ENCODE assay signal across 16 cellular contexts in genomic region chr3:30696403-30696819, GRCh38.
DNase-seq lines count a peak whose midpoint lies in the region; ATAC-seq and TF ChIP-seq lines count a peak whose summit lies in the region.
"Had no signal": no experiment of that assay in that cellular context is flagged by ENCODE, and none has a peak within 500 bp of the region (broad histone marks: within the 10 kb centered on the region; RNA-seq: fewer than 3 reads in every experiment).

No MANE protein-coding gene starts in this region.

- intact Hi-C loops in left ventricle myocardium superior (cut with micrococcal nuclease): loop anchor here (10.0 kb wide), 2 partner anchors 382 to 582 kb away; no protein-coding TSS in a partner anchor
- intact Hi-C loops in sciatic nerve (cut with DNase I): no loop called here

- TF ChIP-seq CTCF in progenitor cell of endocrine pancreas (IDR thresholded peaks at IDR 0.05; ENCODE audit: unreplicated experiment) (no peak), GM13977 (IDR thresholded peaks at IDR 0.05; ENCODE audit: extremely low read depth, insufficient read depth, missing control alignments) (no peak)

- H3K4me1 Mint-ChIP-seq in T-helper 17 cell (peaks cover 17% of the 10 kb centered on the region), progenitor cell of endocrine pancreas (ENCODE audit: low read depth) (peaks cover 9% of the 10 kb centered on the region)

- in situ Hi-C loops in GM13977 (cut with MboI; ENCODE audit: low pct_unique_long_range_greater_than_20kb, low sequenced_read_pairs, unreplicated experiment): loop anchor here (25.0 kb wide), 2 partner anchors 484 to 659 kb away; no protein-coding TSS in a partner anchor

- H3K27me3 Mint-ChIP-seq in T-helper 17 cell (no peaks in the 10 kb centered on the region), progenitor cell of endocrine pancreas (no peaks in the 10 kb centered on the region)
- H3K27me3 Mint-ChIP-seq: dendritic cell treated with granulocyte-macrophage colony-stimulating factor and Interleukin-4, amounts not matched to agents 40 ng/mL and 50 ng/mL, for 4 days had no signal

- no peaks in the 10 kb centered on the region for H3K9me3 ChIP-seq in T-helper 17 cell (ENCODE audit: control insufficient read depth, low read length, poor library complexity, severe bottlenecking)
- H3K9me3 ChIP-seq: esophagus muscularis mucosa, HAP-1 had no signal

- DNase-seq in NCI-H82 (lab: John Stamatoyannopoulos, UW) (peak; percentile 1), NCI-H82 treated with DMSO at 0.1 percent for 48 hours (lab: John Stamatoyannopoulos, UW; ENCODE audit: unreplicated experiment) (no peak), T-helper 17 cell (no peak), left ventricle myocardium superior (peak; percentile 69), sciatic nerve (ENCODE audit: low spot score) (no peak), progenitor cell of endocrine pancreas (ENCODE audit: low spot score, unreplicated experiment) (no peak), GM13977 (ENCODE audit: low spot score) (no peak)
- DNase-seq: activated T-cell treated with anti-CD3 and anti-CD28 coated beads, Interleukin-2, amount 50 U/mL, for 48 hours; NCI-H1105; NK-92 treated with Interleukin-12 subunit alpha and Interleukin-12 subunit beta, amount 100 ng/mL, for 24 hours; stimulated activated naive CD4-positive, alpha-beta T cell had no signal

- H3K36me3 Mint-ChIP-seq in T-helper 17 cell (ENCODE audit: low read depth) (peaks cover 10% of the 10 kb centered on the region), progenitor cell of endocrine pancreas (ENCODE audit: insufficient read depth) (peaks cover 16% of the 10 kb centered on the region)

- H3K27ac Mint-ChIP-seq in T-helper 17 cell: peak overlapping the region; percentile 74
- no peak overlapping the region for H3K27ac Mint-ChIP-seq in progenitor cell of endocrine pancreas
- H3K27ac Mint-ChIP-seq: dendritic cell treated with granulocyte-macrophage colony-stimulating factor and Interleukin-4, amounts not matched to agents 40 ng/mL and 50 ng/mL, for 4 days; T-helper 2 cell treated with Interferon-gamma antibody and Interleukin-4, amounts not matched to agents 5 μg/mL and 100 μg/mL, for 36 hours had no signal

- H3K9me3 Mint-ChIP-seq in progenitor cell of endocrine pancreas (ENCODE audit: low read depth): peaks cover 3% of the 10 kb centered on the region
- H3K9me3 Mint-ChIP-seq: dendritic cell treated with granulocyte-macrophage colony-stimulating factor and Interleukin-4, amounts not matched to agents 40 ng/mL and 50 ng/mL, for 4 days; T-helper 2 cell treated with Interferon-gamma antibody and Interleukin-4, amounts not matched to agents 5 μg/mL and 100 μg/mL, for 36 hours had no signal

- ATAC-seq in T-helper 17 cell (no peak), left ventricle myocardium superior (peak; percentile 88), sciatic nerve (peak; percentile 16), HG02852 (IDR thresholded peaks at IDR 0.05; ENCODE audit: unreplicated experiment) (no peak)

- H3K4me3 Mint-ChIP-seq in T-helper 17 cell: no peak overlapping the region
- no peak overlapping the region for H3K4me3 Mint-ChIP-seq in progenitor cell of endocrine pancreas (ENCODE audit: low read depth)
- H3K4me3 Mint-ChIP-seq: dendritic cell treated with granulocyte-macrophage colony-stimulating factor and Interleukin-4, amounts not matched to agents 40 ng/mL and 50 ng/mL, for 4 days; T-helper 2 cell treated with Interferon-gamma antibody and Interleukin-4, amounts not matched to agents 5 μg/mL and 100 μg/mL, for 36 hours had no signal

Comparison
In these comparisons a context has a peak if more than half of its experiments do, and no peak if none do; other contexts are left out.
1. DNase-seq: peak in NCI-H82 (single experiment) and left ventricle myocardium superior (single experiment); none in NCI-H82 treated with DMSO at 0.1 percent for 48 hours (single experiment), T-helper 17 cell (0 of 3), sciatic nerve (single experiment), progenitor cell of endocrine pancreas (single experiment) and GM13977 (single experiment).
2. ATAC-seq: peak in left ventricle myocardium superior (single experiment) and sciatic nerve (single experiment); none in T-helper 17 cell (single experiment) and HG02852 (single experiment).